ENCODE assay signal across 1 cellular context in genomic region chr16:20898938-20899502, GRCh38.
TF ChIP-seq lines count a peak whose summit lies in the region.

No MANE protein-coding gene starts in this region.

TF ChIP-seq in HEK293, 187 proteins besides CTCF, POLR2A, EP300 and RAD21 (continued from another document):
- TF ChIP-seq ZNF26 (tag by site-specific recombination; IDR thresholded peaks at IDR 0.05) = no peak
- no peak for TF ChIP-seq ZBTB21 (tag by site-specific recombination; IDR thresholded peaks at IDR 0.05)
